In the genomic region with DNA sequence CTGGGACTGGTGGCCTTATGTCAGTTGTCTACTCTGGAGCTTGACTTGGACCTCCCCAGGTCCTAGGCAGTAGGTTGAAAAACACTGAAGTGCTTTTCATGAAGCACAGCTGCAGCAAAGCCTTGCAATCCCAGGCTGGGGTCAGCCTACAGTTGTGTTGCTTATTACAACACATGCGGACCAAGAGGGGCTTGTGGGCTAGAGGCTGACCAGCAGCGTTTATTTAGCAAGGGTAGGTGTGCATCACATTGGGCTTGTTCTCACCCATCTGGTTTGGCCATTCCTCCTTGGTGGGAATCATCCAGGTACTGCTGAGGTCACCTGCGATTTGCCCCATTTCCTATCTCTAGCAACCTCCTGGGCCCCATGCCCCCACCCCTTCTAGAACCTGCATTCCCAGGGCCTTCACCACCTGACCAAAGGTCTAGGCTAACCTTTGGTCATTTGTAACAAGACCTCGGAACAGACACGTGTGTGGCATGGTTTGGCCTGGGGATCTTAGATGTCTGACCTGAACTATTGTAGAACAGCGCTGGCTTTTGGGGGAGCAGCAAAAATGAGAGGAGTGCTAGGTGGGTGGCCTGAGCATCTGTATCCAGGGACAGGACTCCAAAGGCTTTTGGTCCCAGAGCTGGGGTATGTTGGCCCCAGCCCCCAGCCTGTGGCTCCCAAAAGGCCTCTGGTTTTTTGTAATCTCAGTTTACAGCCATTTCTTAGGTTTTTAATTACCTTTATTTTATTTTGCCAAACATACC, we compare ENCODE assay signal across 9 cellular contexts. TPM values are rescaled to one million over a fixed set of nuclear protein-coding genes. Genes with fewer than 3 reads are reported as not detected.
DNase-seq lines count a peak whose midpoint lies in the region; ATAC-seq, FAIRE-seq and TF ChIP-seq lines count a peak whose summit lies in the region.
"Had no signal": no experiment of that assay in that cellular context is flagged by ENCODE, and none has a peak within 500 bp of the region (broad histone marks: within the 10 kb centered on the region; RNA-seq: fewer than 3 reads in every experiment).

No MANE protein-coding gene starts in this region.

- dilution Hi-C loops in endothelial cell of umbilical vein (cut with MboI; ENCODE audit: extremely low pct_ligation_motif_present, low sequenced_read_pairs): no loop called here

- no peak overlapping the region for H2AFZ ChIP-seq in endothelial cell of umbilical vein (ENCODE audit: low read depth, low read length)

- POLR2A ChIA-PET in Panc1 (lab: Charles Lee): interaction anchor here (0.5 kb wide), 1 partner anchor 74 kb away, joined by 4 read pairs; no protein-coding TSS in a partner anchor
- POLR2A ChIA-PET in endothelial cell of umbilical vein (lab: Charles Lee): interaction anchor here (1.3 kb wide), 1 partner anchor 28 kb away, joined by 3 read pairs; no protein-coding TSS in a partner anchor

- TF ChIP-seq CTCF in Panc1 (IDR thresholded peaks at IDR 0.05): no peak
- no peak for TF ChIP-seq CTCF in endothelial cell of umbilical vein (IDR thresholded peaks at IDR 0.05; ENCODE audit: extremely low read depth in 1 of 2, insufficient read depth in 1 of 2, low read depth in 1 of 2, low read length in 2 of 2)

- no peak overlapping the region for H3K9ac ChIP-seq in endothelial cell of umbilical vein (replicated peaks; ENCODE audit: extremely low read depth, insufficient read depth, low read length)

- H4K20me1 ChIP-seq in endothelial cell of umbilical vein (replicated peaks; ENCODE audit: control insufficient read depth, extremely low read depth, insufficient read depth, low read length): no peaks in the 10 kb centered on the region

- peak; percentile 50 for FAIRE-seq in endothelial cell of umbilical vein (lab: Jason Lieb, UNC)

- CTCF ChIA-PET in Panc1 (lab: Charles Lee): no interaction called here
- CTCF ChIA-PET in endothelial cell of umbilical vein (lab: Charles Lee): no interaction called here

- ATAC-seq in Panc1 (peak; percentile 4), GM21367 (IDR thresholded peaks at IDR 0.05; ENCODE audit: unreplicated experiment) (no peak)

- H3K9me1 ChIP-seq in endothelial cell of umbilical vein (replicated peaks; ENCODE audit: control insufficient read depth, extremely low read depth, insufficient read depth, low read length): no peaks in the 10 kb centered on the region

- no peak overlapping the region for H3K4me3 ChIP-seq in Panc1 (ENCODE audit: low read depth in 2 of 2, low read length in 2 of 2)
- no peak overlapping the region for H3K4me3 ChIP-seq in endothelial cell of umbilical vein (replicated peaks in 1 of 3; ENCODE audit: insufficient read depth in 1 of 3, low read depth in 1 of 3, low read length in 3 of 3)

- TF ChIP-seq POLR2A in endothelial cell of umbilical vein (IDR thresholded peaks at IDR 0.05; ENCODE audit: low read depth, low read length): peak; percentile 82

- H3K27ac ChIP-seq in Panc1 (ENCODE audit: low read length): peak overlapping the region; percentile 64
- no peak overlapping the region for H3K27ac ChIP-seq in endothelial cell of umbilical vein (ENCODE audit: insufficient read depth, low read depth, low read length)
- H3K27ac ChIP-seq: foreskin keratinocyte had no signal

- peak; percentile 52 for DNase-seq in stimulated activated CD4-positive, alpha-beta T cell treated with anti-CD3 and anti-CD28 coated beads, Interleukin-15, amount 100 ng/mL, for 24 hours
- no peak for DNase-seq in stimulated activated CD4-positive, alpha-beta T cell treated with anti-CD3 and anti-CD28 coated beads, Interleukin-4, amount 100 ng/mL, for 1 hour
- no peak for DNase-seq in Panc1 (ENCODE audit: low read depth, low spot score)
- no peak for DNase-seq in endothelial cell of umbilical vein (ENCODE audit: low read depth, low spot score)
- no peak for DNase-seq in NCI-H1436 (lab: John Stamatoyannopoulos, UW)
- no peak for DNase-seq in NCI-H2029 (lab: John Stamatoyannopoulos, UW)
- no peak for DNase-seq in amygdala (lab: John Stamatoyannopoulos, UW)

- in situ Hi-C loops in Panc1 (cut with HindIII; ENCODE audit: low pct_unique_long_range_greater_than_20kb, low sequenced_read_pairs): no loop called here

- H3K4me1 ChIP-seq in Panc1 (ENCODE audit: control insufficient read depth, insufficient read depth, low read length) (peaks cover 29% of the 10 kb centered on the region), endothelial cell of umbilical vein (ENCODE audit: control insufficient read depth, extremely low read depth, insufficient read depth, low read length) (peaks cover 8% of the 10 kb centered on the region)

- H3K9me3 ChIP-seq in Panc1 (ENCODE audit: control insufficient read depth, insufficient read depth, low read depth, low read length) (no peaks in the 10 kb centered on the region), endothelial cell of umbilical vein (replicated peaks; ENCODE audit: control insufficient read depth, insufficient read depth, low read length) (no peaks in the 10 kb centered on the region)

- no peaks in the 10 kb centered on the region for H3K27me3 ChIP-seq in Panc1 (ENCODE audit: control insufficient read depth, insufficient read depth, low read length)
- no peaks in the 10 kb centered on the region for H3K27me3 ChIP-seq in endothelial cell of umbilical vein (ENCODE audit: control insufficient read depth in 2 of 2, insufficient read depth in 2 of 2, low read length in 2 of 2)
- H3K27me3 ChIP-seq: foreskin keratinocyte had no signal

- peak overlapping the region; percentile 12 for H3K4me2 ChIP-seq in endothelial cell of umbilical vein (ENCODE audit: insufficient read depth, low read length)

- intact Hi-C loops in Panc1 (cut with micrococcal nuclease; ENCODE audit: unreplicated experiment) (no loop called here), endothelial cell of umbilical vein (cut with micrococcal nuclease) (loop anchor here (1.0 kb wide), 1 partner anchor 8 kb away; the partner anchor contains the start of gene DNASE1L1)

- H3K79me2 ChIP-seq in endothelial cell of umbilical vein (ENCODE audit: control insufficient read depth, insufficient read depth, low read length): peaks cover 20% of the 10 kb centered on the region

- H3K36me3 ChIP-seq in Panc1 (ENCODE audit: control insufficient read depth, insufficient read depth, low read length) (peaks cover 10% of the 10 kb centered on the region), endothelial cell of umbilical vein (ENCODE audit: control insufficient read depth in 2 of 2, extremely low read depth in 1 of 2, insufficient read depth in 2 of 2, low read length in 2 of 2) (peaks cover 15 to 18% of the 10 kb centered on the region in 2 experiments)

- BruUV-seq in Panc1 (replicated peaks; lab: Mats Ljungman, UMichigan) (no TSS peak), endothelial cell of umbilical vein (replicated peaks; lab: Mats Ljungman, UMichigan) (no TSS peak)

RNA-seq across cellular contexts. Expression of gene RPL10, which starts 3.0 kb away (rescaled TPM):
- total RNA-seq in Panc1 (2021; ENCODE audit: unreplicated experiment) (2,466 TPM), endothelial cell of umbilical vein (2,493 and 2,979 TPM in 2 replicates)
- polyA plus RNA-seq in Panc1 (2012; ENCODE audit: insufficient read length): 2,477 TPM
- 6,375 and 7,586 TPM in 2 replicates for polyA plus RNA-seq in endothelial cell of umbilical vein
- polyA plus RNA-seq in endothelial cell of umbilical vein (2011; cell fraction: cytosol; rRNA removed): 8,116 and 9,197 TPM in 2 replicates
- 2,307 and 2,831 TPM in 2 replicates for polyA plus RNA-seq in endothelial cell of umbilical vein (2011; cell fraction: nucleus; rRNA removed)
- polyA plus RNA-seq in endothelial cell of umbilical vein (2012): 3,703 and 5,650 TPM in 2 replicates
- polyA minus RNA-seq in endothelial cell of umbilical vein: 1,869 and 2,194 TPM in 2 replicates
- 1,135 TPM for polyA minus RNA-seq in endothelial cell of umbilical vein (2011; cell fraction: cytosol; rRNA and poly(A)+ RNA removed)
- polyA minus RNA-seq in endothelial cell of umbilical vein (2011; cell fraction: nucleus; rRNA and poly(A)+ RNA removed): 299 and 338 TPM in 2 replicates

RNA-seq across cellular contexts. Expression of gene DNASE1L1, which starts 7.8 kb away (rescaled TPM):
- total RNA-seq in Panc1 (2021; ENCODE audit: unreplicated experiment) (60.4 TPM), endothelial cell of umbilical vein (47.5 and 61.5 TPM in 2 replicates)
- 104 TPM for polyA plus RNA-seq in Panc1 (2012; ENCODE audit: insufficient read length)
- 84.9 and 90.8 TPM in 2 replicates for polyA plus RNA-seq in endothelial cell of umbilical vein
- 52.3 and 57.1 TPM in 2 replicates for polyA plus RNA-seq in endothelial cell of umbilical vein (2011; cell fraction: cytosol; rRNA removed)
- 36.1 and 37.4 TPM in 2 replicates for polyA plus RNA-seq in endothelial cell of umbilical vein (2011; cell fraction: nucleus; rRNA removed)
- 109 and 110 TPM in 2 replicates for polyA plus RNA-seq in endothelial cell of umbilical vein (2012)
- 49.5 and 53.4 TPM in 2 replicates for polyA minus RNA-seq in endothelial cell of umbilical vein
- polyA minus RNA-seq in endothelial cell of umbilical vein (2011; cell fraction: cytosol; rRNA and poly(A)+ RNA removed): 13.8 TPM
- polyA minus RNA-seq in endothelial cell of umbilical vein (2011; cell fraction: nucleus; rRNA and poly(A)+ RNA removed): 8.6 and 12.2 TPM in 2 replicates

RNA-seq across cellular contexts. Expression of gene TAFAZZIN, which starts 10.1 kb away (rescaled TPM):
- total RNA-seq in Panc1 (2021; ENCODE audit: unreplicated experiment): 113 TPM
- polyA plus RNA-seq in Panc1 (2012; ENCODE audit: insufficient read length): 123 TPM
- 43.4 and 46.6 TPM in 2 replicates for total RNA-seq in endothelial cell of umbilical vein
- polyA plus RNA-seq in endothelial cell of umbilical vein: 33.8 and 37.2 TPM in 2 replicates
- 16.7 and 24.8 TPM in 2 replicates for polyA plus RNA-seq in endothelial cell of umbilical vein (2011; cell fraction: cytosol; rRNA removed)
- 175 and 186 TPM in 2 replicates for polyA plus RNA-seq in endothelial cell of umbilical vein (2011; cell fraction: nucleus; rRNA removed)
- polyA plus RNA-seq in endothelial cell of umbilical vein (2012): 18.7 and 22.4 TPM in 2 replicates
- 20.5 and 27.7 TPM in 2 replicates for polyA minus RNA-seq in endothelial cell of umbilical vein
- 22.4 TPM for polyA minus RNA-seq in endothelial cell of umbilical vein (2011; cell fraction: cytosol; rRNA and poly(A)+ RNA removed)
- polyA minus RNA-seq in endothelial cell of umbilical vein (2011; cell fraction: nucleus; rRNA and poly(A)+ RNA removed): 28.5 and 35.5 TPM in 2 replicates

RNA-seq across cellular contexts. Expression of gene EMD, which starts 22.1 kb away (rescaled TPM):
- total RNA-seq in Panc1 (2021; ENCODE audit: unreplicated experiment) (178 TPM), endothelial cell of umbilical vein (71.5 and 76.8 TPM in 2 replicates)
- polyA plus RNA-seq in Panc1 (2012; ENCODE audit: insufficient read length): 209 TPM
- 47.0 and 50.6 TPM in 2 replicates for polyA plus RNA-seq in endothelial cell of umbilical vein
- 62.3 and 65.3 TPM in 2 replicates for polyA plus RNA-seq in endothelial cell of umbilical vein (2011; cell fraction: cytosol; rRNA removed)
- polyA plus RNA-seq in endothelial cell of umbilical vein (2011; cell fraction: nucleus; rRNA removed): 58.2 and 63.0 TPM in 2 replicates
- 69.6 and 87.5 TPM in 2 replicates for polyA plus RNA-seq in endothelial cell of umbilical vein (2012)
- 34.2 and 47.7 TPM in 2 replicates for polyA minus RNA-seq in endothelial cell of umbilical vein
- polyA minus RNA-seq in endothelial cell of umbilical vein (2011; cell fraction: cytosol; rRNA and poly(A)+ RNA removed): 56.5 TPM
- polyA minus RNA-seq in endothelial cell of umbilical vein (2011; cell fraction: nucleus; rRNA and poly(A)+ RNA removed): 14.7 and 18.9 TPM in 2 replicates

RNA-seq across cellular contexts. Expression of gene FLNA, which starts 26.8 kb away (rescaled TPM):
- 920 TPM for total RNA-seq in Panc1 (2021; ENCODE audit: unreplicated experiment)
- polyA plus RNA-seq in Panc1 (2012; ENCODE audit: insufficient read length): 914 TPM
- 1,474 and 1,671 TPM in 2 replicates for total RNA-seq in endothelial cell of umbilical vein
- 658 and 817 TPM in 2 replicates for polyA plus RNA-seq in endothelial cell of umbilical vein
- 586 and 692 TPM in 2 replicates for polyA plus RNA-seq in endothelial cell of umbilical vein (2011; cell fraction: cytosol; rRNA removed)
- polyA plus RNA-seq in endothelial cell of umbilical vein (2011; cell fraction: nucleus; rRNA removed): 1,827 and 2,405 TPM in 2 replicates
- polyA plus RNA-seq in endothelial cell of umbilical vein (2012): 942 and 1,144 TPM in 2 replicates
- 2,274 and 2,423 TPM in 2 replicates for polyA minus RNA-seq in endothelial cell of umbilical vein
- 691 TPM for polyA minus RNA-seq in endothelial cell of umbilical vein (2011; cell fraction: cytosol; rRNA and poly(A)+ RNA removed)
- 948 and 1,772 TPM in 2 replicates for polyA minus RNA-seq in endothelial cell of umbilical vein (2011; cell fraction: nucleus; rRNA and poly(A)+ RNA removed)
